29 cellular contexts compared by ENCODE assay signal in the genomic region with DNA sequence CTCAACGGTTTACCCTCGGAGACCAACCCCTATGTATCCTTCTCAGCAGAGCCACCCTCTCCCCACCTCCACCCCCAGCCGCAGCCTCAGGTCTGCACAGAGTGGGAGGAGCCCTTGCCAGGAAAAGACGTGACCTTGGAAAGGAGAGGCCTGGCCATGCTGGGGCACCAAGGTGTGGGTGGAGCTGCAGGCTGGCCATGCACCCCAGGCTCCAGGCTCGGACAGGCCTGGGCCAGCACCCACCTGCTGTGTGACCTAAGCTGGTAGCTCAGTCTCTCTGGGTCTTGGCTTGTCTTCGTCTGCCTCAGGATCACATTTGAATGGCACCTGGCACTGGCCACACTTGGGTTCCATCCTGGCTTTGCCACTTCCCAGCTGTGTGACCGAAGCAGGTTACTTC. TPM values are rescaled to one million over a fixed set of nuclear protein-coding genes. Genes with fewer than 3 reads are reported as not detected.
DNase-seq lines count a peak whose midpoint lies in the region; ATAC-seq, FAIRE-seq and TF ChIP-seq lines count a peak whose summit lies in the region.
"Had no signal": no experiment of that assay in that cellular context is flagged by ENCODE, and none has a peak within 500 bp of the region (broad histone marks: within the 10 kb centered on the region; RNA-seq: fewer than 3 reads in every experiment).

No MANE protein-coding gene starts in this region.

- no peaks in the 10 kb centered on the region for H3K27me3 ChIP-seq in RWPE2 (ENCODE audit: insufficient read depth, poor library complexity, severe bottlenecking)

- H3K27ac ChIP-seq in RWPE2 (ENCODE audit: poor library complexity, severe bottlenecking): no peak overlapping the region
- no peak overlapping the region for H3K27ac ChIP-seq in coronary artery
- no peak overlapping the region for H3K27ac ChIP-seq in kidney (ENCODE audit: low read depth in 2 of 2, low read length in 2 of 2)

- ATAC-seq in RWPE2 (ENCODE audit: low read depth) (no peak), sciatic nerve (no peak), HG03342 (IDR thresholded peaks at IDR 0.05; ENCODE audit: unreplicated experiment) (no peak), GM21529 (IDR thresholded peaks at IDR 0.05; ENCODE audit: unreplicated experiment) (no peak)
- ATAC-seq: activated naive CD8-positive, alpha-beta T cell treated with anti-CD3 and anti-CD28 coated beads, Interleukin-2, amount 50 U/mL, for 24 hours; stimulated activated memory B cell treated with anti-CD40 and anti-IgM and Interleukin-4, amounts not matched to agents 10 μg/mL and 1 μg/mL and 100 μg/mL, for 72 hours had no signal

- H3K4me1 ChIP-seq in RWPE2 (ENCODE audit: insufficient read depth, poor library complexity, severe bottlenecking): no peaks in the 10 kb centered on the region
- H3K4me1 ChIP-seq in kidney (ENCODE audit: control insufficient read depth in 1 of 2, insufficient read depth in 1 of 2, low read depth in 1 of 2, low read length in 2 of 2): no peaks in the 10 kb centered on the region

- H3K4me3 ChIP-seq in RWPE2 (ENCODE audit: severe bottlenecking) (no peak overlapping the region), coronary artery (no peak overlapping the region), kidney (ENCODE audit: low read length in 2 of 2) (no peak overlapping the region)

- H3K9ac ChIP-seq in kidney (ENCODE audit: low read length in 2 of 2): no peak overlapping the region

- H3K9me3 ChIP-seq in RWPE2 (ENCODE audit: severe bottlenecking) (no peaks in the 10 kb centered on the region), kidney (ENCODE audit: control insufficient read depth in 1 of 2, low read length in 2 of 2) (no peaks in the 10 kb centered on the region)

- H3K36me3 ChIP-seq in RWPE2 (ENCODE audit: low read depth) (peaks cover 91% of the 10 kb centered on the region), kidney (ENCODE audit: control insufficient read depth in 1 of 2, insufficient read depth in 2 of 2, low read length in 2 of 2) (peaks cover 8 to 41% of the 10 kb centered on the region in 2 donors)

- intact Hi-C loops in kidney (cut with DNase I) (no loop called here), sciatic nerve (cut with DNase I) (no loop called here)

- DNase-seq in RWPE2 (ENCODE audit: low spot score) (peak; percentile 34), coronary artery (ENCODE audit: low spot score) (peak; percentile 66), kidney (peak; percentile 76), sciatic nerve (ENCODE audit: low spot score) (peak; percentile 42), NCI-H2029 (lab: John Stamatoyannopoulos, UW) (no peak)
- DNase-seq: activated CD4-positive, alpha-beta memory T cell treated with anti-CD3 and anti-CD28 coated beads for 36 hours; activated CD4-positive, CD25-positive, alpha-beta regulatory T cell treated with anti-CD3 and anti-CD28 coated beads, Interleukin-2, amount 50 U/mL, for 72 hours; activated effector memory CD4-positive, alpha-beta T cell treated with Interleukin-2 at 50 U/mL for 16 hours; activated naive CD8-positive, alpha-beta T cell treated with anti-CD3 and anti-CD28 coated beads, Interleukin-2, amount 50 U/mL, for 24 hours; COR-L47; DMS79; effector CD4-positive, alpha-beta T cell; GF-D8; HCEC 1CT; kidney glomerular epithelial cell; mesendoderm; NCI-H1092 treated with DMSO at 0.1 percent for 48 hours; NCI-H187 treated with DMSO at 0.1 percent for 48 hours; NCI-H524 treated with DMSO at 0.1 percent for 48 hours; NK-92 treated with Interleukin-12 subunit alpha and Interleukin-12 subunit beta, amount 100 ng/mL, for 24 hours; nucleus accumbens; retina; stimulated activated CD4-positive, alpha-beta T cell treated with anti-CD3 and anti-CD28 coated beads, Interleukin-12 subunit alpha, Interleukin-12 subunit beta, amount 100 ng/mL, for 4 hours; stimulated activated CD4-positive, alpha-beta T cell treated with anti-CD3 and anti-CD28 coated beads, Interleukin-4, amount 100 ng/mL, for 1 hour; substantia nigra had no signal

- no peak for TF ChIP-seq CTCF in RWPE2 (IDR thresholded peaks at IDR 0.05; ENCODE audit: poor library complexity, severe bottlenecking)
- no peak for TF ChIP-seq CTCF in coronary artery (IDR thresholded peaks at IDR 0.05)
- TF ChIP-seq CTCF in kidney (IDR thresholded peaks at IDR 0.05; ENCODE audit: borderline replicate concordance, extremely low read depth, insufficient read depth): no peak

- no peak for FAIRE-seq in kidney (lab: Jason Lieb, UNC)

RNA-seq across cellular contexts. Expression of a gene that starts 29.5 kb away (rescaled TPM):
- total RNA-seq in kidney: 18.9 TPM
- 21.0 TPM for polyA plus RNA-seq in kidney (ENCODE audit: insufficient read depth, low read depth, low replicate concordance)
- total RNA-seq in sciatic nerve: 9.0 TPM
- total RNA-seq: activated CD4-positive, alpha-beta memory T cell treated with anti-CD3 and anti-CD28 coated beads for 36 hours had no signal

RNA-seq across cellular contexts. Expression of a gene that starts 37.0 kb away (rescaled TPM):
- total RNA-seq in kidney: 63.7 TPM
- polyA plus RNA-seq in kidney (ENCODE audit: insufficient read depth, low read depth, low replicate concordance): 54.3 TPM
- 46.9 TPM for total RNA-seq in sciatic nerve

RNA-seq across cellular contexts. Expression of a gene that starts 44.9 kb away (rescaled TPM):
- total RNA-seq in kidney: 0.09 TPM
- 0.09 TPM for polyA plus RNA-seq in kidney (ENCODE audit: insufficient read depth, low read depth, low replicate concordance)
- total RNA-seq in sciatic nerve: not detected
- total RNA-seq: activated CD4-positive, alpha-beta memory T cell treated with anti-CD3 and anti-CD28 coated beads for 36 hours; epithelial cell of proximal tubule had no signal
